In the genomic region with DNA sequence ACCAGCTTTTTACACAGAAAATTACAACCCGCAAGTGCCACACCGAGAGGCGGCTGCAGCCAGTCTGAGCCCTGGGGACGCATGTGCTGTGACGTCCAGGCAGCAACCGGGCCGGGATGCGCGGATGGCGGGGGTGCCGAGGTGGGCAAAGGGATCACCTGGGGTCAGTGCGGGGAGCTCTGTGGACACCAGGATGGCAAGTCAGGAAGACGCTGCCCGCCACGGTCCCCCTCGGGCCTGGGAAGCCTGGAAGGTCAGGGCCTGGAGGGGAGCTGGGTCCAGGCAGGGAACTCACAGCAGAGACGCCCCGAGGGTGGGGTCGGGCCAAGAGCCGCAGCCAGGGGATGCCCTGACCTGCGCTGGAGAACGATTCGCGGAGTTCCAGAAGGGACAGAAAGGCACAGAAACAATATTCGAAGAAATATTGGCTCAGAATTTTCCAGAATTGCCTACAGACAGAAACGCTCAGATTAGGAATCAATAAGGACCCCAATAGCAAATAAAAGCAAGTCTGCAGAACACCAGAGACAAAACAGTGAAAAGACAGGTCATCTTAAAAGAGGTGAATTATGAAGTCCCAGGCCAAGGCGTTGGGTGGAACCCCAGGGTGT, we compare ENCODE assay signal across 1 cellular context.
TF ChIP-seq lines count a peak whose summit lies in the region.

No MANE protein-coding gene starts in this region.

TF ChIP-seq in K562, 482 proteins besides CTCF, POLR2A, EP300 and RAD21 (continued from another document):
- TF ChIP-seq, protein P1, sequence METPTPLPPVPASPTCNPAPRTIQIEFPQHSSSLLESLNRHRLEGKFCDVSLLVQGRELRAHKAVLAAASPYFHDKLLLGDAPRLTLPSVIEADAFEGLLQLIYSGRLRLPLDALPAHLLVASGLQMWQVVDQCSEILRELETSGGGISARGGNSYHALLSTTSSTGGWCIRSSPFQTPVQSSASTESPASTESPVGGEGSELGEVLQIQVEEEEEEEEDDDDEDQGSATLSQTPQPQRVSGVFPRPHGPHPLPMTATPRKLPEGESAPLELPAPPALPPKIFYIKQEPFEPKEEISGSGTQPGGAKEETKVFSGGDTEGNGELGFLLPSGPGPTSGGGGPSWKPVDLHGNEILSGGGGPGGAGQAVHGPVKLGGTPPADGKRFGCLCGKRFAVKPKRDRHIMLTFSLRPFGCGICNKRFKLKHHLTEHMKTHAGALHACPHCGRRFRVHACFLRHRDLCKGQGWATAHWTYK (CRISPR knock-in tag; IDR thresholded peaks at IDR 0.05), result no peak
- TF ChIP-seq RBM15 (IDR thresholded peaks at IDR 0.05; ENCODE audit: insufficient read depth, low read length), result no peak
- no peak for TF ChIP-seq HDAC6 (IDR thresholded peaks at IDR 0.05; ENCODE audit: low read depth, low read length)
- TF ChIP-seq ZNF444 (CRISPR knock-in tag; IDR thresholded peaks at IDR 0.05), result no peak
- no peak for TF ChIP-seq SMARCA5 (IDR thresholded peaks at IDR 0.05)
- TF ChIP-seq, protein P2, sequence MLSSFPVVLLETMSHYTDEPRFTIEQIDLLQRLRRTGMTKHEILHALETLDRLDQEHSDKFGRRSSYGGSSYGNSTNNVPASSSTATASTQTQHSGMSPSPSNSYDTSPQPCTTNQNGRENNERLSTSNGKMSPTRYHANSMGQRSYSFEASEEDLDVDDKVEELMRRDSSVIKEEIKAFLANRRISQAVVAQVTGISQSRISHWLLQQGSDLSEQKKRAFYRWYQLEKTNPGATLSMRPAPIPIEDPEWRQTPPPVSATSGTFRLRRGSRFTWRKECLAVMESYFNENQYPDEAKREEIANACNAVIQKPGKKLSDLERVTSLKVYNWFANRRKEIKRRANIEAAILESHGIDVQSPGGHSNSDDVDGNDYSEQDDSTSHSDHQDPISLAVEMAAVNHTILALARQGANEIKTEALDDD (IDR thresholded peaks at IDR 0.05), result no peak
- no peak for TF ChIP-seq PCBP1 (IDR thresholded peaks at IDR 0.05; ENCODE audit: low read depth, low read length, poor library complexity, severe bottlenecking)
- no peak for TF ChIP-seq ZNF12 (CRISPR knock-in tag; IDR thresholded peaks at IDR 0.05)
- no peak for TF ChIP-seq SNRNP70 (optimal IDR thresholded peaks at IDR 0.05; ENCODE audit: low read depth, low read length)
